In genomic region chr9:133393399-133393798, GRCh38 we compare ENCODE assay signal across 29 cellular contexts. TPM values are rescaled to one million over a fixed set of nuclear protein-coding genes. Genes with fewer than 3 reads are reported as not detected.
"Had no signal": no experiment of that assay in that cellular context is flagged by ENCODE, and none has a peak within 500 bp of the region (broad histone marks: within the 10 kb centered on the region; RNA-seq: fewer than 3 reads in every experiment).

No MANE protein-coding gene starts in this region.

- H3K4me1 ChIP-seq: ascending aorta, breast epithelium, colonic mucosa, esophagus squamous epithelium had no signal

- H3K9me3 ChIP-seq: ascending aorta, breast epithelium, colonic mucosa, esophagus squamous epithelium had no signal

- ATAC-seq: activated CD4-positive, alpha-beta T cell treated with anti-CD3 and anti-CD28 coated beads for 36 hours; activated naive CD4-positive, alpha-beta T cell treated with anti-CD3 and anti-CD28 coated beads, Interleukin-2, amount 50 U/mL, for 72 hours had no signal

- H3K36me3 ChIP-seq: ascending aorta, breast epithelium, cardiac muscle cell, colonic mucosa, esophagus squamous epithelium had no signal

- H3K27ac ChIP-seq: ascending aorta, breast epithelium, cardiac muscle cell, colonic mucosa, epithelial cell of prostate, esophagus squamous epithelium had no signal

- FAIRE-seq: endometrium, endothelial cell of umbilical vein, frontal cortex had no signal

- H3K4me3 ChIP-seq: ascending aorta, breast epithelium, cardiac muscle cell, colonic mucosa, esophagus squamous epithelium had no signal

- H3K27me3 ChIP-seq: ascending aorta, cardiac muscle cell, colonic mucosa had no signal

- DNase-seq: activated CD4-positive, alpha-beta memory T cell treated with anti-CD3 and anti-CD28 coated beads, Interleukin-2, amount 10 ng/mL, durations not matched to agents 7 days and 5 days; activated CD4-positive, alpha-beta T cell treated with anti-CD3 and anti-CD28 coated beads for 36 hours; activated CD4-positive, alpha-beta T cell treated with anti-CD3 and anti-CD28 coated beads, Interleukin-2, amount 10 ng/mL, durations not matched to agents 24 days and 14 days; activated CD4-positive, alpha-beta T cell treated with anti-CD3 and anti-CD28 coated beads, Interleukin-2, amount 50 U/mL, for 4 hours; activated CD4-positive, CD25-positive, alpha-beta regulatory T cell; activated CD4-positive, CD25-positive, alpha-beta regulatory T cell treated with anti-CD3 and anti-CD28 coated beads, Interleukin-2, amount 50 U/mL, for 72 hours; activated CD8-positive, alpha-beta memory T cell treated with anti-CD3 and anti-CD28 coated beads, Interleukin-2, amount 50 U/mL, for 48 hours; activated gamma-delta T cell; activated naive CD4-positive, alpha-beta T cell; activated naive CD4-positive, alpha-beta T cell treated with anti-CD3 and anti-CD28 coated beads, Interleukin-2, amount 10 ng/mL, durations not matched to agents 7 days and 5 days; activated naive CD8-positive, alpha-beta T cell treated with anti-CD3 and anti-CD28 coated beads, Interleukin-2, amount 10 ng/mL, durations not matched to agents 7 days and 5 days; activated T-cell treated with anti-CD3 and anti-CD28 coated beads for 4 hours; activated T-cell treated with anti-CD3 and anti-CD28 coated beads, Interleukin-2, amount 50 U/mL, for 24 hours; activated T-cell treated with anti-CD3 and anti-CD28 coated beads, Interleukin-2, amount 50 U/mL, for 72 hours; central memory CD4-positive, alpha-beta T cell; cerebellar nuclear complex; colonic mucosa; effector CD8-positive, alpha-beta T cell; esophagus squamous epithelium; head of caudate nucleus; T-helper 2 cell had no signal

RNA-seq across cellular contexts. Expression of gene STKLD1, which starts 17.2 kb away (rescaled TPM):
- total RNA-seq: ascending aorta had no signal
